ENCODE assay signal across 34 cellular contexts in the genomic region with DNA sequence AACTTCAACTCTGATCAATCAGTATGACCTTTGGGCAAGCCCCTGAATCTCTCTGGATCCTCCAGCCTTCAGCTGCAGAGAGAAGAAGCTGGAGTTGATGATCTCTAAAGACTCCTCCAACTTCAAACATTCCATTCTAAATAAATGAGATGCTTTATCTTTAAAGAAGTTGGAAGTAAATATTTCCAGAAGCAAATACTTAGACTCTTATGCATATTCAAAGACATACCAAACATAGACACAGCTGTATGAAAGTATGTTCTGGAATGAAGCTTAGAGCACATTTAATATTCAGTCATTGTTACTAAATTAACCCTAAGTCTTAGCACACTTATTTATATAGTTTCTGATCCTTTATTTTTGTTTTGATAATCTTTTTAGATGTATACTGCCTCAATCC.
"Had no signal": no experiment of that assay in that cellular context is flagged by ENCODE, and none has a peak within 500 bp of the region (broad histone marks: within the 10 kb centered on the region; RNA-seq: fewer than 3 reads in every experiment).

No MANE protein-coding gene starts in this region.

- H3K27me3 ChIP-seq: MG63 had no signal

- H3K9ac ChIP-seq: KMS-11 had no signal

- H3K27ac ChIP-seq: KMS-11 had no signal

- H3K4me3 ChIP-seq: MG63 had no signal

- DNase-seq: Karpas-422, Kasumi-1, KG1, MG63, MM.1S, MV-4-11, NCI-H1048, NCI-H1092, NCI-H1092 treated with DMSO at 0.1 percent for 48 hours, NCI-H1105, NCI-H1105 treated with DMSO at 0.1 percent for 48 hours, NCI-H1417, NCI-H1417 treated with DMSO at 0.1 percent for 48 hours, NCI-H1436, NCI-H1436 treated with DMSO at 0.1 percent for 48 hours, NCI-H146, NCI-H1694, NCI-H1694 treated with DMSO at 0.1 percent for 48 hours, NCI-H187, NCI-H187 treated with DMSO at 0.1 percent for 48 hours, NCI-H1930, NCI-H2029, NCI-H2029 treated with DMSO at 0.1 percent for 48 hours, NCI-H2081, NCI-H2081 treated with DMSO at 0.1 percent for 48 hours, NCI-H2107, NCI-H2171, NCI-H2171 treated with DMSO at 0.1 percent for 48 hours, NCI-H2227 treated with DMSO at 0.1 percent for 48 hours, NCI-H226, NCI-H345, NCI-H446, NCI-H446 treated with DMSO at 0.1 percent for 48 hours had no signal

- H3K9me3 ChIP-seq: MG63 had no signal

- H3K36me3 ChIP-seq: MG63 had no signal
